In genomic region chr6:89221971-89222887, GRCh38 we compare ENCODE assay signal across 22 cellular contexts. TPM values are rescaled to one million over a fixed set of nuclear protein-coding genes. Genes with fewer than 3 reads are reported as not detected.
DNase-seq lines count a peak whose midpoint lies in the region; ATAC-seq and TF ChIP-seq lines count a peak whose summit lies in the region.
"Had no signal": no experiment of that assay in that cellular context is flagged by ENCODE, and none has a peak within 500 bp of the region (broad histone marks: within the 10 kb centered on the region; RNA-seq: fewer than 3 reads in every experiment).

No MANE protein-coding gene starts in this region.

- H3K9me3 ChIP-seq in thoracic aorta, result no peaks in the 10 kb centered on the region
- H3K9me3 ChIP-seq in Peyer's patch, result no peaks in the 10 kb centered on the region
- H3K9me3 ChIP-seq: right atrium auricular region, stomach, uterus had no signal

- H3K4me1 ChIP-seq in thoracic aorta (ENCODE audit: control insufficient read depth in 1 of 2, low read depth in 2 of 2) (peaks cover 12 to 30% of the 10 kb centered on the region in 2 donors), Peyer's patch (no peaks in the 10 kb centered on the region)
- H3K4me1 ChIP-seq: stomach, uterus had no signal

- H3K27ac ChIP-seq in thoracic aorta (peak overlapping the region; percentile 52 to 53), Peyer's patch (no peak overlapping the region)
- H3K27ac ChIP-seq: right atrium auricular region, stomach, uterus had no signal

- TF ChIP-seq CTCF in fibroblast of the aortic adventitia (IDR thresholded peaks at IDR 0.05; ENCODE audit: insufficient read depth, low read length) (no peak), thoracic aorta (IDR thresholded peaks at IDR 0.05) (no peak), Peyer's patch (IDR thresholded peaks at IDR 0.05) (no peak)

- H3K27me3 ChIP-seq in thoracic aorta (replicated peaks; ENCODE audit: insufficient read depth) (no peaks in the 10 kb centered on the region), Peyer's patch (no peaks in the 10 kb centered on the region)
- H3K27me3 ChIP-seq: right atrium auricular region, stomach, uterus had no signal

- H3K36me3 ChIP-seq in thoracic aorta, result no peaks in the 10 kb centered on the region
- H3K36me3 ChIP-seq in Peyer's patch, result no peaks in the 10 kb centered on the region
- H3K36me3 ChIP-seq: right atrium auricular region, stomach, uterus had no signal

- no peak for TF ChIP-seq POLR2A in Peyer's patch (IDR thresholded peaks at IDR 0.05)

- H3K4me3 ChIP-seq in fibroblast of the aortic adventitia (ENCODE audit: low read depth, low read length) (no peak overlapping the region), thoracic aorta (peak overlapping the region; percentile 28), Peyer's patch (no peak overlapping the region)
- H3K4me3 ChIP-seq: right atrium auricular region, stomach, uterus had no signal

- ATAC-seq in thoracic aorta (ENCODE audit: insufficient number of reproducible peaks, low FRiP score, low read depth) (peak; percentile 68), HG03460 (IDR thresholded peaks at IDR 0.05; ENCODE audit: unreplicated experiment) (no peak)
- ATAC-seq: CD8-positive, alpha-beta T cell had no signal

- peak; percentile 6 for DNase-seq in NCI-H2196 (lab: John Stamatoyannopoulos, UW; ENCODE audit: unreplicated experiment)
- no peak for DNase-seq in NCI-H2196 treated with DMSO at 0.1 percent for 48 hours (lab: John Stamatoyannopoulos, UW; ENCODE audit: unreplicated experiment)
- peak; percentile 24 for DNase-seq in SHP77 treated with DMSO at 0.1 percent for 48 hours (lab: John Stamatoyannopoulos, UW)
- peak; percentile 41 for DNase-seq in fibroblast of the aortic adventitia (ENCODE audit: low read depth)
- DNase-seq in thoracic aorta (ENCODE audit: low spot score), result no peak
- no peak for DNase-seq in COLO668 (lab: John Stamatoyannopoulos, UW; ENCODE audit: unreplicated experiment)
- DNase-seq in Peyer's patch, result no peak
- DNase-seq: ACHN; activated CD4-positive, alpha-beta T cell treated with anti-CD3 and anti-CD28 coated beads, Interleukin-2, amount 50 U/mL, for 4 hours; activated T-cell treated with anti-CD3 and anti-CD28 coated beads, Interleukin-2, amount 50 U/mL, for 1 hour; CD8-positive, alpha-beta T cell; DND-41; effector memory CD4-positive, alpha-beta T cell; left cardiac atrium; NCI-H2029; NCI-H774; stimulated activated CD4-positive, alpha-beta T cell treated with anti-CD3 and anti-CD28 coated beads, Interleukin-1b, Interleukin-23, amount 100 ng/mL, for 48 hours; stomach; uterus had no signal

RNA-seq across cellular contexts. Expression of gene GABRR1, which starts 5.1 kb away (rescaled TPM):
- total RNA-seq in fibroblast of the aortic adventitia (ENCODE audit: low replicate concordance) (not detected in 2 replicates), thoracic aorta (1 to 10 TPM in 1 of 2 donors, not detected in 1; 5.4 TPM), Peyer's patch (not detected)
- total RNA-seq: CD8-positive, alpha-beta T cell; left cardiac atrium; mesothelial cell of epicardium had no signal

Comparison
In these comparisons a context has a peak if more than half of its experiments do, and no peak if none do; other contexts are left out.
1. DNase-seq: peak in NCI-H2196 (single experiment), SHP77 treated with DMSO at 0.1 percent for 48 hours (single experiment) and fibroblast of the aortic adventitia (single experiment); none in NCI-H2196 treated with DMSO at 0.1 percent for 48 hours (single experiment), thoracic aorta (single experiment), COLO668 (single experiment) and Peyer's patch (0 of 3).
2. H3K27ac ChIP-seq: peak in thoracic aorta (2 of 2); none in Peyer's patch (0 of 4).